29 cellular contexts compared by ENCODE assay signal in the genomic region with DNA sequence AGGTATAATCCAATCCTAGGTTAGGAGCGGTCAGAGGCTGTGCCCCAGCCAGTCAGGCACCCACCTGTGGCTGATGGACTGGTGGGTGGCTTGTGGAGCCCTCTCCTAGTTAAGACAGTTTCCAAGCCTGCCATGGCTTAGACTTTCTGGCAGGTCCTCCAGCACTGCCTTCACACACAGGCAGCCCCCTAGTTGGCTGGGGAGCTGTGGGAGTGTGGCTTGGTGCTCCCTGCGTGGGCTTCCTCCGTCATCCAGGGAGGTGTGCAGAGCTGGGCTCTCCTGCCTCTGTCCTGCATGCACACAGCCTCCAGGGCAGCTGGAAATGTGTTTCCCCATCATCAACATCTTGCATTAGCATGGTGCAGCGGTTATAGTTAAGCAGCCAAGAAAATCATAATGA.
"Had no signal": no experiment of that assay in that cellular context is flagged by ENCODE, and none has a peak within 500 bp of the region (broad histone marks: within the 10 kb centered on the region; RNA-seq: fewer than 3 reads in every experiment).

No MANE protein-coding gene starts in this region.

- H3K9me3 ChIP-seq: heart right ventricle, left lung, lower lobe of right lung, pancreas, prostate gland, suprapubic skin, thoracic aorta, tibial artery, uterus had no signal

- H3K4me2 ChIP-seq: hepatocyte had no signal

- H2AFZ ChIP-seq: hepatocyte had no signal

- H3K27me3 Mint-ChIP-seq: naive thymus-derived CD4-positive, alpha-beta T cell; natural killer cell treated with Interleukin-12 subunit alpha and Interleukin-12 subunit beta and Interleukin-15 and Interleukin-18, amount 100 ng/mL, for 72 hours; stimulated activated naive CD8-positive, alpha-beta T cell treated with anti-CD3 and anti-CD28 coated beads, Interleukin-15, Interleukin-2, amounts not matched to agents 100 ng/mL and 50 ng/mL, for 24 hours; type B pancreatic cell had no signal

- H3K27me3 ChIP-seq: heart right ventricle, hepatocyte, left lung, pancreas, suprapubic skin, tibial artery, uterus had no signal

- H3K36me3 Mint-ChIP-seq: natural killer cell treated with Interleukin-12 subunit alpha and Interleukin-12 subunit beta and Interleukin-15 and Interleukin-18, amount 100 ng/mL, for 72 hours had no signal

- H3K9me3 Mint-ChIP-seq: mesothelial cell of epicardium; natural killer cell treated with Interleukin-12 subunit alpha and Interleukin-12 subunit beta and Interleukin-15 and Interleukin-18, amount 100 ng/mL, for 72 hours; stimulated activated naive CD8-positive, alpha-beta T cell treated with anti-CD3 and anti-CD28 coated beads, Interleukin-15, Interleukin-2, amounts not matched to agents 100 ng/mL and 50 ng/mL, for 24 hours; type B pancreatic cell had no signal

- ATAC-seq: heart right ventricle; left colon; left lung; lower lobe of right lung; naive thymus-derived CD4-positive, alpha-beta T cell; natural killer cell treated with Interleukin-12 subunit alpha and Interleukin-12 subunit beta and Interleukin-15 and Interleukin-18, amount 100 ng/mL, for 72 hours; pancreas; right cardiac atrium; sciatic nerve had no signal

- H3K4me3 ChIP-seq: heart right ventricle, hepatocyte, left lung, lower lobe of right lung, pancreas, prostate gland, skin epidermis, suprapubic skin, thoracic aorta, tibial artery, uterus had no signal

- H3K4me3 Mint-ChIP-seq: mesothelial cell of epicardium; naive thymus-derived CD4-positive, alpha-beta T cell; natural killer cell treated with Interleukin-12 subunit alpha and Interleukin-12 subunit beta and Interleukin-15 and Interleukin-18, amount 100 ng/mL, for 72 hours; stimulated activated naive CD8-positive, alpha-beta T cell treated with anti-CD3 and anti-CD28 coated beads, Interleukin-15, Interleukin-2, amounts not matched to agents 100 ng/mL and 50 ng/mL, for 24 hours; type B pancreatic cell had no signal

- H3K27ac ChIP-seq: heart right ventricle, hepatocyte, left lung, lower lobe of right lung, pancreas, prostate gland, skin epidermis, suprapubic skin, thoracic aorta, tibial artery, uterus had no signal

- H3K36me3 ChIP-seq: pancreas, prostate gland, thoracic aorta, uterus had no signal

- H3K4me1 ChIP-seq: pancreas, prostate gland had no signal

- H3K27ac Mint-ChIP-seq: mesothelial cell of epicardium; natural killer cell treated with Interleukin-12 subunit alpha and Interleukin-12 subunit beta and Interleukin-15 and Interleukin-18, amount 100 ng/mL, for 72 hours; stimulated activated naive CD8-positive, alpha-beta T cell treated with anti-CD3 and anti-CD28 coated beads, Interleukin-15, Interleukin-2, amounts not matched to agents 100 ng/mL and 50 ng/mL, for 24 hours; type B pancreatic cell had no signal

- DNase-seq: heart right ventricle; kidney glomerular epithelial cell; left colon; left lung; lower lobe of right lung; mammary epithelial cell; mesendoderm; naive thymus-derived CD4-positive, alpha-beta T cell; nucleus accumbens; pancreas; retina; right cardiac atrium; stimulated activated CD4-positive, alpha-beta T cell treated with anti-CD3 and anti-CD28 coated beads, Interleukin-12 subunit alpha, Interleukin-12 subunit beta, amount 100 ng/mL, for 4 hours; stimulated activated CD4-positive, alpha-beta T cell treated with anti-CD3 and anti-CD28 coated beads, Interleukin-15, amount 100 ng/mL, for 24 hours; stimulated activated CD4-positive, alpha-beta T cell treated with anti-CD3 and anti-CD28 coated beads, Interleukin-2, amount 100 ng/mL, for 24 hours; stimulated activated CD4-positive, alpha-beta T cell treated with anti-CD3 and anti-CD28 coated beads, Interleukin-4, amount 100 ng/mL, for 1 hour; stimulated activated naive CD4-positive, alpha-beta T cell; tibial artery; uterus had no signal
